29 cellular contexts compared by ENCODE assay signal in the genomic region with DNA sequence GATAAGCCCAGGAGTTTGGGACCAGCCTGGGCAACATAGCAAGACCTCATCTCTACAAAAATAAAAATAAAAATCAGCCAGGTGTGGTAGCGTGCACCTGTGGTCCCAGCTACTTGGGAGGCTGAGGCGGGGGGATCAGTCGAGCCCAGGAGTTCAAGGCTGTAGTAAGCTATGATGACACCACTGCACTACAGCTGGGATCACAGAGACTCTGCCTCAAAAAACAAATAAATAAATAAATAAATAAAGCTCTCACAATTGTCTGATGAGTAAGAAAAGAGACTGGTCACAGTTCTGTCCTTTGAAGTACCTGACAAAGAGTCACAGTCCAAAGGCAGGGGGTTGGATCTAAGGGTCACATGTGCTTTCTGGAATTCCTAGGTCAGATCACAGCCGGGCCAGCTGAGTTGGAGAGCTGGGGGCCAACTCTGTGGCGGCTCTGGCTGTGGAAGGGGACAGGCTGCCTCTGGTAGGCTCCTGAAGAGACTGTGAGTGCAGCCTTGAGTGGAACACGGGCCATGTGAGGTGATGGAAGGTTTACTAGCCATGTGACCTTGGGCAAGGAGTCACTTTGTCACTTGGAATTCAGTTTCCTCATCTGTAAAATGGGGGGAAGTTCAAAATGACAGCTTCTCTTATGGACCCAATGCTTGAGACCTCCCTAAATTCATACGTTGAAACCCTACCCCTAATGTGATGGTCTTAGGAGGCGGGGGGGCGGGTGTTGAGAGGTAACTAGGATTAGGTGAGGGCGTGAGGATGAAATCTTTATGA. TPM values are rescaled to one million over a fixed set of nuclear protein-coding genes. Genes with fewer than 3 reads are reported as not detected.
DNase-seq lines count a peak whose midpoint lies in the region; ATAC-seq and TF ChIP-seq lines count a peak whose summit lies in the region.
"Had no signal": no experiment of that assay in that cellular context is flagged by ENCODE, and none has a peak within 500 bp of the region (broad histone marks: within the 10 kb centered on the region; RNA-seq: fewer than 3 reads in every experiment).

No MANE protein-coding gene starts in this region.

- no peak overlapping the region for H2AK5ac ChIP-seq in trophoblast cell (ENCODE audit: low read length)

- H3K9ac ChIP-seq in trophoblast cell (ENCODE audit: low read length), result no peak overlapping the region

- no peak overlapping the region for H3K4me3 Mint-ChIP-seq in stimulated activated effector memory CD8-positive, alpha-beta T cell treated with anti-CD3 and anti-CD28 coated beads, Interleukin-12 subunit alpha, Interleukin-12 subunit beta, amount 100 ng/mL, for 72 hours
- H3K4me3 Mint-ChIP-seq: activated CD4-positive, alpha-beta T cell treated with anti-CD3 and anti-CD28 coated beads, Interleukin-2, amount 10 ng/mL, durations not matched to agents 7 days and 5 days; activated T-helper 17 cell treated with anti-CD3 and anti-CD28 coated beads, Interleukin-2, amount 50 U/mL, for 72 hours; endodermal cell; stimulated activated naive CD8-positive, alpha-beta T cell treated with anti-CD3 and anti-CD28 coated beads, Interleukin-15, Interleukin-2, amounts not matched to agents 100 ng/mL and 50 ng/mL, for 24 hours; T-helper 2 cell treated with Interferon-gamma antibody and Interleukin-4, amounts not matched to agents 5 μg/mL and 100 μg/mL, for 36 hours had no signal

- no peak overlapping the region for H4K8ac ChIP-seq in trophoblast cell (ENCODE audit: low read depth, low read length)

- H3K27ac Mint-ChIP-seq in stimulated activated effector memory CD8-positive, alpha-beta T cell treated with anti-CD3 and anti-CD28 coated beads, Interleukin-12 subunit alpha, Interleukin-12 subunit beta, amount 100 ng/mL, for 72 hours, result peak overlapping the region; percentile 26
- H3K27ac Mint-ChIP-seq: activated CD4-positive, alpha-beta T cell treated with anti-CD3 and anti-CD28 coated beads, Interleukin-2, amount 10 ng/mL, durations not matched to agents 7 days and 5 days; activated T-helper 17 cell treated with anti-CD3 and anti-CD28 coated beads, Interleukin-2, amount 50 U/mL, for 72 hours; CD8-positive, alpha-beta T cell; endodermal cell; stimulated activated naive CD8-positive, alpha-beta T cell treated with anti-CD3 and anti-CD28 coated beads, Interleukin-15, Interleukin-2, amounts not matched to agents 100 ng/mL and 50 ng/mL, for 24 hours; T-helper 2 cell treated with Interferon-gamma antibody and Interleukin-4, amounts not matched to agents 5 μg/mL and 100 μg/mL, for 36 hours had no signal

- no peak overlapping the region for H3K14ac ChIP-seq in trophoblast cell (ENCODE audit: low read length)

- no peak overlapping the region for H4K91ac ChIP-seq in trophoblast cell (ENCODE audit: low read depth, low read length)

- no peak overlapping the region for H2BK5ac ChIP-seq in trophoblast cell (ENCODE audit: low read depth, low read length, poor library complexity)

- no peaks in the 10 kb centered on the region for H3K36me3 Mint-ChIP-seq in stimulated activated effector memory CD8-positive, alpha-beta T cell treated with anti-CD3 and anti-CD28 coated beads, Interleukin-12 subunit alpha, Interleukin-12 subunit beta, amount 100 ng/mL, for 72 hours
- H3K36me3 Mint-ChIP-seq: activated naive CD4-positive, alpha-beta T cell treated with anti-CD3 and anti-CD28 coated beads, Interleukin-2, amount 50 U/mL, for 72 hours; CD8-positive, alpha-beta T cell had no signal

- no peak overlapping the region for H2BK12ac ChIP-seq in trophoblast cell (ENCODE audit: low read length)

- H3K79me2 ChIP-seq in trophoblast cell (ENCODE audit: control insufficient read depth, insufficient read depth, low read length, poor library complexity), result no peaks in the 10 kb centered on the region

- H3K4me3 ChIP-seq in right lobe of liver, result no peak overlapping the region
- no peak overlapping the region for H3K4me3 ChIP-seq in trophoblast cell (ENCODE audit: low read depth, low read length)
- H3K4me3 ChIP-seq: cardiac muscle cell, HAP-1, prostate gland had no signal

- H3K4me1 Mint-ChIP-seq in stimulated activated effector memory CD8-positive, alpha-beta T cell treated with anti-CD3 and anti-CD28 coated beads, Interleukin-12 subunit alpha, Interleukin-12 subunit beta, amount 100 ng/mL, for 72 hours, result peaks cover 8% of the 10 kb centered on the region
- H3K4me1 Mint-ChIP-seq: activated T-helper 17 cell treated with anti-CD3 and anti-CD28 coated beads, Interleukin-2, amount 50 U/mL, for 72 hours had no signal

- H3K4ac ChIP-seq in trophoblast cell (ENCODE audit: low read depth, low read length), result no peak overlapping the region

- ATAC-seq in right lobe of liver, result peak; percentile 38 to 77 (median 56)
- no peak for ATAC-seq in stimulated activated effector memory CD8-positive, alpha-beta T cell treated with anti-CD3 and anti-CD28 coated beads, Interleukin-12 subunit alpha, Interleukin-12 subunit beta, amount 100 ng/mL, for 72 hours
- no peak for ATAC-seq in HG03280 (IDR thresholded peaks at IDR 0.05; ENCODE audit: unreplicated experiment)
- no peak for ATAC-seq in HG03439 (IDR thresholded peaks at IDR 0.05; ENCODE audit: unreplicated experiment)
- ATAC-seq: activated naive CD4-positive, alpha-beta T cell treated with anti-CD3 and anti-CD28 coated beads, Interleukin-2, amount 50 U/mL, for 72 hours; activated T-helper 17 cell treated with anti-CD3 and anti-CD28 coated beads, Interleukin-2, amount 50 U/mL, for 72 hours; CD8-positive, alpha-beta T cell; esophagus mucosa; Right ventricle myocardium inferior had no signal

- peaks cover 0 to 10% (median 4%) of the 10 kb centered on the region in 4 donors for H3K36me3 ChIP-seq in right lobe of liver
- no peaks in the 10 kb centered on the region for H3K36me3 ChIP-seq in trophoblast cell (ENCODE audit: control insufficient read depth in 1 of 2, insufficient read depth in 2 of 2, low read length in 2 of 2)
- H3K36me3 ChIP-seq: cardiac muscle cell, prostate gland had no signal

- H3K27me3 ChIP-seq in right lobe of liver, result no peaks in the 10 kb centered on the region
- H3K27me3 ChIP-seq in trophoblast cell (ENCODE audit: insufficient read depth, low read length), result no peaks in the 10 kb centered on the region
- H3K27me3 ChIP-seq: cardiac muscle cell had no signal

- DNase-seq in activated CD8-positive, alpha-beta memory T cell treated with anti-CD3 and anti-CD28 coated beads for 24 hours, result peak; percentile 43
- no peak for DNase-seq in activated CD8-positive, alpha-beta memory T cell treated with anti-CD3 and anti-CD28 coated beads, Interleukin-2, amount 50 U/mL, for 4 hours
- peak; percentile 86 for DNase-seq in SW480 (ENCODE audit: low spot score)
- DNase-seq in right lobe of liver, result peak in 1 of 3 donors; percentile 43
- DNase-seq in stimulated activated effector memory CD8-positive, alpha-beta T cell treated with anti-CD3 and anti-CD28 coated beads, Interleukin-12 subunit alpha, Interleukin-12 subunit beta, amount 100 ng/mL, for 72 hours (ENCODE audit: low spot score in 2 of 2), result peak in 1 of 2 donors; percentile 35
- DNase-seq in trophoblast cell, result no peak
- DNase-seq: activated CD4-positive, alpha-beta T cell treated with anti-CD3 and anti-CD28 coated beads, Interleukin-2, amount 10 ng/mL, durations not matched to agents 7 days and 5 days; anterior cingulate cortex; CD8-positive, alpha-beta T cell; cortex of kidney; DMS 273 treated with DMSO at 0.1 percent for 48 hours; endodermal cell; foreskin fibroblast; NCI-H1048; NCI-H1694; NCI-H510A had no signal

- intact Hi-C loops in right lobe of liver (cut with DNase I), result loop anchor here in 1 of 2 donors (10.0 kb wide), 1 partner anchor 148 kb away; no protein-coding TSS in a partner anchor

- no peak overlapping the region for H4K12ac ChIP-seq in trophoblast cell (ENCODE audit: low read depth, low read length)

- H3K9me3 Mint-ChIP-seq in stimulated activated effector memory CD8-positive, alpha-beta T cell treated with anti-CD3 and anti-CD28 coated beads, Interleukin-12 subunit alpha, Interleukin-12 subunit beta, amount 100 ng/mL, for 72 hours, result no peaks in the 10 kb centered on the region
- H3K9me3 Mint-ChIP-seq: activated CD4-positive, alpha-beta T cell treated with anti-CD3 and anti-CD28 coated beads, Interleukin-2, amount 10 ng/mL, durations not matched to agents 7 days and 5 days; activated naive CD4-positive, alpha-beta T cell treated with anti-CD3 and anti-CD28 coated beads, Interleukin-2, amount 50 U/mL, for 72 hours; activated T-helper 17 cell treated with anti-CD3 and anti-CD28 coated beads, Interleukin-2, amount 50 U/mL, for 72 hours; CD8-positive, alpha-beta T cell; stimulated activated naive CD8-positive, alpha-beta T cell treated with anti-CD3 and anti-CD28 coated beads, Interleukin-15, Interleukin-2, amounts not matched to agents 100 ng/mL and 50 ng/mL, for 24 hours; T-helper 2 cell treated with Interferon-gamma antibody and Interleukin-4, amounts not matched to agents 5 μg/mL and 100 μg/mL, for 36 hours had no signal

- TF ChIP-seq POLR2A in right lobe of liver (IDR thresholded peaks at IDR 0.05), result no peak

- no peak overlapping the region for H3K27ac ChIP-seq in right lobe of liver
- H3K27ac ChIP-seq in trophoblast cell (ENCODE audit: low read depth, low read length), result no peak overlapping the region
- H3K27ac ChIP-seq: cardiac muscle cell had no signal

- no peaks in the 10 kb centered on the region for H3K9me3 ChIP-seq in right lobe of liver
- peaks cover 2% of the 10 kb centered on the region for H3K9me3 ChIP-seq in trophoblast cell (ENCODE audit: insufficient read depth, low read depth, low read length)
- H3K9me3 ChIP-seq: HAP-1, prostate gland had no signal

- H2BK120ac ChIP-seq in trophoblast cell (ENCODE audit: insufficient read depth, low read length, poor library complexity), result no peak overlapping the region

- H3K4me1 ChIP-seq in right lobe of liver, result peaks cover 0 to 7% (median 0%) of the 10 kb centered on the region in 4 donors
- peaks cover 6 to 9% of the 10 kb centered on the region in 2 experiments for H3K4me1 ChIP-seq in trophoblast cell (ENCODE audit: control insufficient read depth in 1 of 2, insufficient read depth in 2 of 2, low read length in 2 of 2)
- H3K4me1 ChIP-seq: HAP-1, prostate gland had no signal

- no peaks in the 10 kb centered on the region for H3K79me1 ChIP-seq in trophoblast cell (ENCODE audit: low read length)

- no peak overlapping the region for H3K4me2 ChIP-seq in trophoblast cell (ENCODE audit: low read length)

- no peak overlapping the region for H3K18ac ChIP-seq in trophoblast cell (ENCODE audit: low read length)

- TF ChIP-seq CTCF in right lobe of liver (IDR thresholded peaks at IDR 0.05), result no peak

- H3K23ac ChIP-seq in trophoblast cell (ENCODE audit: low read length), result no peak overlapping the region

- WGBS in right lobe of liver (ENCODE audit: insufficient coverage, low coverage, low lambda C conversion rate, missing lambda C conversion rate), result 87% methylated on average over 8 of the region's 10 CpGs
- no CpG with 5 or more reads among the region's 10 CpGs for WGBS in trophoblast cell (ENCODE audit: extremely low coverage, insufficient coverage, insufficient read length)

- H2AFZ ChIP-seq in trophoblast cell (ENCODE audit: insufficient read depth, low read length, poor library complexity), result no peak overlapping the region

RNA-seq across cellular contexts. Expression of a gene that starts 47.2 kb away (rescaled TPM):
- total RNA-seq in right lobe of liver, result 1 to 10 TPM; 3.7 to 6.5 (median 4.7) TPM
- polyA plus RNA-seq in trophoblast cell (2013), result 4.5 and 4.9 TPM in 2 replicates

RNA-seq across cellular contexts. Expression of a gene that starts 50.7 kb away (rescaled TPM):
- total RNA-seq in right lobe of liver, result not detected
- not detected in 2 replicates for polyA plus RNA-seq in trophoblast cell (2013)
- total RNA-seq: A172; activated CD4-positive, alpha-beta T cell treated with anti-CD3 and anti-CD28 coated beads, Interleukin-2, amount 10 ng/mL, durations not matched to agents 7 days and 5 days; activated naive CD4-positive, alpha-beta T cell treated with anti-CD3 and anti-CD28 coated beads, Interleukin-2, amount 50 U/mL, for 72 hours; activated T-helper 17 cell treated with anti-CD3 and anti-CD28 coated beads, Interleukin-2, amount 50 U/mL, for 72 hours; CD8-positive, alpha-beta T cell; endodermal cell; esophagus mucosa had no signal
- polyA plus RNA-seq: neural cell had no signal

Comparison
In these comparisons a context has a peak if more than half of its experiments do, and no peak if none do; other contexts are left out.
1. DNase-seq: peak in activated CD8-positive, alpha-beta memory T cell treated with anti-CD3 and anti-CD28 coated beads for 24 hours (single experiment) and SW480 (single experiment); none in activated CD8-positive, alpha-beta memory T cell treated with anti-CD3 and anti-CD28 coated beads, Interleukin-2, amount 50 U/mL, for 4 hours (single experiment) and trophoblast cell (0 of 2).
2. ATAC-seq: peak in right lobe of liver (4 of 4); none in stimulated activated effector memory CD8-positive, alpha-beta T cell treated with anti-CD3 and anti-CD28 coated beads, Interleukin-12 subunit alpha, Interleukin-12 subunit beta, amount 100 ng/mL, for 72 hours (single experiment), HG03280 (single experiment) and HG03439 (single experiment).